In genomic region chr4:154551872-154552686, GRCh38 we compare ENCODE assay signal across 9 cellular contexts. TPM values are rescaled to one million over a fixed set of nuclear protein-coding genes. Genes with fewer than 3 reads are reported as not detected.
DNase-seq lines count a peak whose midpoint lies in the region; ATAC-seq and TF ChIP-seq lines count a peak whose summit lies in the region.
"Had no signal": no experiment of that assay in that cellular context is flagged by ENCODE, and none has a peak within 500 bp of the region (broad histone marks: within the 10 kb centered on the region; RNA-seq: fewer than 3 reads in every experiment).

No MANE protein-coding gene starts in this region.

- POLR2A ChIA-PET in naive thymus-derived CD8-positive, alpha-beta T cell (lab: Charles Lee): interaction anchor here (1.3 kb wide), 1 partner anchor 74 kb away, joined by 3 read pairs; no protein-coding TSS in a partner anchor

- peak overlapping the region in 5 of 10 donors; percentile 56 to 77 (median 72) for H3K27ac Mint-ChIP-seq in naive thymus-derived CD8-positive, alpha-beta T cell
- no peak overlapping the region for H3K27ac Mint-ChIP-seq in stimulated activated memory B cell treated with anti-CD40 and anti-IgM and Interleukin-4, amounts not matched to agents 10 μg/mL and 1 μg/mL and 100 μg/mL, for 72 hours

- H3K4me3 Mint-ChIP-seq in naive thymus-derived CD8-positive, alpha-beta T cell: peak overlapping the region in 3 of 10 donors; percentile 10 to 45 (median 17)
- no peak overlapping the region for H3K4me3 Mint-ChIP-seq in stimulated activated memory B cell treated with anti-CD40 and anti-IgM and Interleukin-4, amounts not matched to agents 10 μg/mL and 1 μg/mL and 100 μg/mL, for 72 hours

- TF ChIP-seq CTCF in GM20000 (IDR thresholded peaks at IDR 0.05; ENCODE audit: extremely low read depth, missing control alignments) (peak; percentile 57), epithelial cell of proximal tubule (conservative IDR thresholded peaks at IDR 0.05; ENCODE audit: low read depth, low read length) (peak; percentile 90)

- DNase-seq in D341Med (ENCODE audit: low spot score): peak; percentile 74
- DNase-seq in GM20000 (ENCODE audit: low spot score): peak; percentile 46
- peak; percentile 65 for DNase-seq in HK-2 (ENCODE audit: unreplicated experiment)
- DNase-seq in NOMO-1 treated with DMSO at 0.1 percent for 48 hours (lab: John Stamatoyannopoulos, UW; ENCODE audit: unreplicated experiment): peak; percentile 41
- peak; percentile 68 for DNase-seq in activated CD8-positive, alpha-beta memory T cell treated with anti-CD3 and anti-CD28 coated beads, Interleukin-2, amount 50 U/mL, for 4 hours
- peak; percentile 38 for DNase-seq in epithelial cell of proximal tubule (ENCODE audit: low read depth)
- peak; percentile 44 to 82 (median 66) for DNase-seq in naive thymus-derived CD8-positive, alpha-beta T cell

- peak; percentile 34 to 37 for ATAC-seq in naive thymus-derived CD8-positive, alpha-beta T cell
- ATAC-seq in stimulated activated memory B cell treated with anti-CD40 and anti-IgM and Interleukin-4, amounts not matched to agents 10 μg/mL and 1 μg/mL and 100 μg/mL, for 72 hours: peak; percentile 67

- H3K4me1 Mint-ChIP-seq in naive thymus-derived CD8-positive, alpha-beta T cell: peaks cover 13 to 37% (median 25%) of the 10 kb centered on the region in 4 donors
- peaks cover 13% of the 10 kb centered on the region for H3K4me1 Mint-ChIP-seq in stimulated activated memory B cell treated with anti-CD40 and anti-IgM and Interleukin-4, amounts not matched to agents 10 μg/mL and 1 μg/mL and 100 μg/mL, for 72 hours

- H3K27me3 Mint-ChIP-seq in naive thymus-derived CD8-positive, alpha-beta T cell: no peaks in the 10 kb centered on the region
- H3K27me3 Mint-ChIP-seq in stimulated activated memory B cell treated with anti-CD40 and anti-IgM and Interleukin-4, amounts not matched to agents 10 μg/mL and 1 μg/mL and 100 μg/mL, for 72 hours: no peaks in the 10 kb centered on the region

- no peak overlapping the region for H3K4me3 ChIP-seq in epithelial cell of proximal tubule (ENCODE audit: low read depth, low read length)

- H3K9me3 Mint-ChIP-seq in naive thymus-derived CD8-positive, alpha-beta T cell: no peaks in the 10 kb centered on the region
- peaks cover under 1% of the 10 kb centered on the region for H3K9me3 Mint-ChIP-seq in stimulated activated memory B cell treated with anti-CD40 and anti-IgM and Interleukin-4, amounts not matched to agents 10 μg/mL and 1 μg/mL and 100 μg/mL, for 72 hours

- peaks cover 0 to 10% (median 0%) of the 10 kb centered on the region in 3 donors for H3K36me3 Mint-ChIP-seq in naive thymus-derived CD8-positive, alpha-beta T cell
- peaks cover 5% of the 10 kb centered on the region for H3K36me3 Mint-ChIP-seq in stimulated activated memory B cell treated with anti-CD40 and anti-IgM and Interleukin-4, amounts not matched to agents 10 μg/mL and 1 μg/mL and 100 μg/mL, for 72 hours

RNA-seq across cellular contexts. Expression of gene PLRG1, which starts 1.9 kb away (rescaled TPM):
- total RNA-seq in epithelial cell of proximal tubule: 54.0 and 94.4 TPM in 2 replicates
- 10 to 100 TPM; 90.4 to 92.4 TPM for total RNA-seq in naive thymus-derived CD8-positive, alpha-beta T cell
- polyA plus RNA-seq in naive thymus-derived CD8-positive, alpha-beta T cell: 10 to 100 TPM; 86.2 to 92.3 (median 89.3) TPM

RNA-seq across cellular contexts. Expression of gene FGB, which starts 10.7 kb away (rescaled TPM):
- 2.9 and 54.3 TPM in 2 replicates for total RNA-seq in epithelial cell of proximal tubule
- total RNA-seq in naive thymus-derived CD8-positive, alpha-beta T cell: not detected
- polyA plus RNA-seq in naive thymus-derived CD8-positive, alpha-beta T cell: not detected
- polyA plus RNA-seq: esophagus had no signal

RNA-seq across cellular contexts. Expression of gene FGA, which starts 38.5 kb away (rescaled TPM):
- total RNA-seq in epithelial cell of proximal tubule: 0.22 TPM in 1 of 2 replicates, not detected in the other
- not detected for total RNA-seq in naive thymus-derived CD8-positive, alpha-beta T cell
- polyA plus RNA-seq in naive thymus-derived CD8-positive, alpha-beta T cell: not detected
- polyA plus RNA-seq: esophagus had no signal
